Comparison of ENCODE assay signal across 13 cellular contexts in the genomic region with DNA sequence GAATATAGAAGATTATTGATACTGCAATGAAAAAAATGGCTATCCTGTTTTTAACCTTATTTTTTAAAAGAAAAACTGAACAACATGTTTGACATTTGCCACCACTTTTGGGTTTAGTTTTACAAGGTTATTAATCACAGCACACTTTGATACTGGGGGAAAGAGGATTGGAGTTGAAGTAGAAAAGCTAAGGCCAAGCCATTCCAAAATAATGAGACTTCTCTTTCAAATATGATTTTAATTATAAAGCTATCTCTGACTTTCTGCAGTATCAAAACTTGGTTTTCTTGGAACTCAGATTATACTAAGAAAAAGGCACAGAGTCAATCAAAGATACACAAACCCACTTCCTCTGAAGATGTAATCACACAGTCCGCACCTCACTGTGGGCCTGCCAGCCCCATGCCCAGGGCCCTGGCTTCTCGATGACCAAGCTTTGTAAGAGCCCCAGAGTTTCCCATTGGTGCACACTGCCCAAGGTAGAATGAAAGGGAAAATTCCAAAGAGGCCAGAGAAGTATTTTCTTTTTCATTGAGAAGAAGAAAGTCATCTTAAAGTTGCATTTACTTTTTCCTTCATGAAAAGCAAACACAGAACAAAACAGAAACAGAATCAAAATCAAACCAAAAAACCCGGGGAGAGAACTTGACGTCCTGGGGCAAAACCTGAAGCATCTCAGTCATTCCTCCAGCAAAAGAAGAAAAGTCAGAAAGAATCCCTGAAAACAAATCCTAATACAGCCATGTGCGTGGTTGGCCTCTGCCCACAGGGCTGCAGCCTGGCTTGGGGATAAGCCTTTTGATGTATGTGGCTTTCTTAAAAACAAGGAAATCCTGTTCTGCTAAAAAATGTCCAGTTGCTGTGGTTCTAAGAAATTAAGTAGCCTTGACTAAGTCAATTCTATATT.
DNase-seq lines count a peak whose midpoint lies in the region; ATAC-seq and TF ChIP-seq lines count a peak whose summit lies in the region.
"Had no signal": no experiment of that assay in that cellular context is flagged by ENCODE, and none has a peak within 500 bp of the region (broad histone marks: within the 10 kb centered on the region; RNA-seq: fewer than 3 reads in every experiment).

No MANE protein-coding gene starts in this region.

- 65 to 69% methylated on average over 5 of the region's 5 CpGs for WGBS in testis, 2 donors

- H3K4me1 Mint-ChIP-seq in natural killer cell treated with Interleukin-12 subunit alpha and Interleukin-12 subunit beta and Interleukin-15 and Interleukin-18, amount 100 ng/mL, for 72 hours (ENCODE audit: low read depth in 2 of 2): peaks cover 39 to 47% of the 10 kb centered on the region in 2 donors

- peak; percentile 94 to 96 for ATAC-seq in natural killer cell treated with Interleukin-12 subunit alpha and Interleukin-12 subunit beta and Interleukin-15 and Interleukin-18, amount 100 ng/mL, for 72 hours
- no peak for ATAC-seq in GM21360 (IDR thresholded peaks at IDR 0.05; ENCODE audit: unreplicated experiment)
- ATAC-seq: HepG2 had no signal

- peak overlapping the region; percentile 90 for H3K4me3 Mint-ChIP-seq in natural killer cell treated with Interleukin-12 subunit alpha and Interleukin-12 subunit beta and Interleukin-15 and Interleukin-18, amount 100 ng/mL, for 72 hours
- H3K4me3 Mint-ChIP-seq: endodermal cell had no signal

- no peaks in the 10 kb centered on the region for H3K27me3 ChIP-seq in adipocyte (replicated peaks; ENCODE audit: control insufficient read depth, insufficient read depth, low read length)
- no peaks in the 10 kb centered on the region for H3K27me3 ChIP-seq in testis

- peak; percentile 53 for DNase-seq in stimulated activated CD4-positive, alpha-beta T cell treated with anti-CD3 and anti-CD28 coated beads, Interleukin-15, amount 100 ng/mL, for 24 hours
- DNase-seq in stimulated activated CD4-positive, alpha-beta T cell treated with anti-CD3 and anti-CD28 coated beads, Interleukin-4, amount 100 ng/mL, for 24 hours: no peak
- DNase-seq in adipocyte (ENCODE audit: low read depth) (peak; percentile 22), NCI-H2171 treated with DMSO at 0.1 percent for 48 hours (lab: John Stamatoyannopoulos, UW) (no peak), testis (no peak), NCI-H82 treated with DMSO at 0.1 percent for 48 hours (lab: John Stamatoyannopoulos, UW; ENCODE audit: unreplicated experiment) (no peak)
- peak; percentile 74 for DNase-seq in natural killer cell treated with Interleukin-12 subunit alpha and Interleukin-12 subunit beta and Interleukin-15 and Interleukin-18, amount 100 ng/mL, for 72 hours (ENCODE audit: low spot score)
- DNase-seq: activated CD8-positive, alpha-beta memory T cell treated with anti-CD3 and anti-CD28 coated beads, Interleukin-2, amount 50 U/mL, for 4 hours; endodermal cell; NCI-H2081 treated with DMSO at 0.1 percent for 48 hours; Right ventricle myocardium superior had no signal

- no peak for TF ChIP-seq POLR2A in testis (IDR thresholded peaks at IDR 0.05)

- no peaks in the 10 kb centered on the region for H3K9me3 ChIP-seq in adipocyte (ENCODE audit: control insufficient read depth, low read length)
- H3K9me3 ChIP-seq in testis: no peaks in the 10 kb centered on the region

- H3K27ac ChIP-seq in testis: peak overlapping the region in 1 of 2 donors; percentile 9

- H3K36me3 ChIP-seq in adipocyte (ENCODE audit: control insufficient read depth, insufficient read depth, low read length, severe bottlenecking) (no peaks in the 10 kb centered on the region), testis (ENCODE audit: low read depth, missing control alignments) (no peaks in the 10 kb centered on the region)

- peaks cover 2% of the 10 kb centered on the region for H3K9me3 Mint-ChIP-seq in natural killer cell treated with Interleukin-12 subunit alpha and Interleukin-12 subunit beta and Interleukin-15 and Interleukin-18, amount 100 ng/mL, for 72 hours

- H3K36me3 Mint-ChIP-seq in natural killer cell treated with Interleukin-12 subunit alpha and Interleukin-12 subunit beta and Interleukin-15 and Interleukin-18, amount 100 ng/mL, for 72 hours: peaks cover 10% of the 10 kb centered on the region

- intact Hi-C loops in testis (cut with DNase I; ENCODE audit: low total_unique reads): no loop called here

- no peaks in the 10 kb centered on the region for H3K27me3 Mint-ChIP-seq in natural killer cell treated with Interleukin-12 subunit alpha and Interleukin-12 subunit beta and Interleukin-15 and Interleukin-18, amount 100 ng/mL, for 72 hours

- H3K4me1 ChIP-seq in adipocyte (ENCODE audit: control insufficient read depth, insufficient read depth, low read length) (peaks cover 11% of the 10 kb centered on the region), testis (no peaks in the 10 kb centered on the region)

- TF ChIP-seq CTCF in testis (IDR thresholded peaks at IDR 0.05): no peak

- no peak overlapping the region for H3K4me3 ChIP-seq in adipocyte (ENCODE audit: low read length)
- no peak overlapping the region for H3K4me3 ChIP-seq in testis

- H3K27ac Mint-ChIP-seq in natural killer cell treated with Interleukin-12 subunit alpha and Interleukin-12 subunit beta and Interleukin-15 and Interleukin-18, amount 100 ng/mL, for 72 hours: peak overlapping the region; percentile 97 to 98
- H3K27ac Mint-ChIP-seq: endodermal cell had no signal

- H3K9ac ChIP-seq in adipocyte (ENCODE audit: low read length): peak overlapping the region; percentile 18

Comparison
In these comparisons a context has a peak if more than half of its experiments do, and no peak if none do; other contexts are left out.
1. DNase-seq: peak in stimulated activated CD4-positive, alpha-beta T cell treated with anti-CD3 and anti-CD28 coated beads, Interleukin-15, amount 100 ng/mL, for 24 hours (single experiment), adipocyte (single experiment) and natural killer cell treated with Interleukin-12 subunit alpha and Interleukin-12 subunit beta and Interleukin-15 and Interleukin-18, amount 100 ng/mL, for 72 hours (single experiment); none in stimulated activated CD4-positive, alpha-beta T cell treated with anti-CD3 and anti-CD28 coated beads, Interleukin-4, amount 100 ng/mL, for 24 hours (single experiment), NCI-H2171 treated with DMSO at 0.1 percent for 48 hours (single experiment), testis (single experiment) and NCI-H82 treated with DMSO at 0.1 percent for 48 hours (single experiment).